In the genomic region with DNA sequence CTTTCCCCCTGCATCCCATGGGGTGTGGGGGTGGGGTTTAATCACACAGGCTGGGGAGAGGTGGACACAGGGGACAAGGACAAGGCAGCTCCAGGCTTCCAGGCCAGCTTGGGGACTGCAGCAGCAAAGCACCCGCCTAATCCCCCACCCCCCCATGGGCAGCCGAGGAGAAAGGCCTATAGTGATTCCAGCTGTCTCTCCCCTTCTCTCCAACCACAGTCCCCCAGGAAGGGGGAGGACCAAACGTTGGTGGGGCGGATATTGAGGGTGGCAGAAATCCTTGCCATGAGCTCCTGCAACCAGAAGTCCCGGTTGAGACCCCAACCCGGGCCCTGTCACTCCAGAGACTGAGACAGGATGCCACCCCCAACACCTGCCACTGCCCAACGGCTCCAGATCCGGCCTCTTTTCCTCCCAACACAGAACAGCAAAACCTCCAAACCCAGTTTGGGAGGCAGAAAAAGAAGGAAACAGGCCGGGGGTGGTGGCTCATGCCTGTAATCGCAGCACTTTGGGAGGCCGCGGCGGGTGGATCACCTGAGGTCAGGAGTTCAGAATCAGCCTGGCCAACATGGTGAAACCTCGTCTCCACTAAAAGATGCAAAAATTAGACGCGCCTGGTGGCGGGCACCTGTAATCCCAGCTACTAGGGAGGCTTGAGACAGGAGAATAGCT, we compare ENCODE assay signal across 10 cellular contexts. TPM values are rescaled to one million over a fixed set of nuclear protein-coding genes. Genes with fewer than 3 reads are reported as not detected.
DNase-seq lines count a peak whose midpoint lies in the region; ATAC-seq and TF ChIP-seq lines count a peak whose summit lies in the region.
"Had no signal": no experiment of that assay in that cellular context is flagged by ENCODE, and none has a peak within 500 bp of the region (broad histone marks: within the 10 kb centered on the region; RNA-seq: fewer than 3 reads in every experiment).

No MANE protein-coding gene starts in this region.

- peak overlapping the region; percentile 68 to 96 (median 88) for H3K4me3 ChIP-seq in heart left ventricle
- peak overlapping the region; percentile 75 for H3K4me3 ChIP-seq in mucosa of descending colon

- peaks cover 0 to 17% (median 8%) of the 10 kb centered on the region in 9 donors for H3K36me3 ChIP-seq in heart left ventricle
- H3K36me3 ChIP-seq in mucosa of descending colon (ENCODE audit: low read depth) = no peaks in the 10 kb centered on the region

- no peaks in the 10 kb centered on the region for H3K36me3 Mint-ChIP-seq in type B pancreatic cell

- no peak for ATAC-seq in heart left ventricle
- no peak for ATAC-seq in left ventricle myocardium superior
- no peak for ATAC-seq in mucosa of descending colon

- H3K4me1 ChIP-seq in heart left ventricle (peaks cover 9 to 73% (median 55%) of the 10 kb centered on the region in 12 donors), mucosa of descending colon (ENCODE audit: low read depth) (peaks cover 33% of the 10 kb centered on the region)

- no peak for TF ChIP-seq POLR2A in heart left ventricle (IDR thresholded peaks at IDR 0.05)

- H3K4me3 Mint-ChIP-seq in type B pancreatic cell = peak overlapping the region; percentile 97
- H3K4me3 Mint-ChIP-seq: activated CD8-positive, alpha-beta T cell treated with anti-CD3 and anti-CD28 coated beads, Interleukin-2, amount 10 ng/mL, durations not matched to agents 7 days and 5 days had no signal

- H3K27me3 ChIP-seq in heart left ventricle = peaks cover 0 to 13% (median 0%) of the 10 kb centered on the region in 9 donors

- DNase-seq in heart left ventricle (peak in 1 of 5 donors; percentile 24), left ventricle myocardium superior (no peak), dermis blood vessel endothelial cell (peak; percentile 24), mucosa of descending colon (peak in 2 of 3 donors; percentile 41 to 54), type B pancreatic cell (ENCODE audit: extremely low spot score, unreplicated experiment) (no peak), NCI-H69 (lab: John Stamatoyannopoulos, UW) (no peak), HuH-7.5 (ENCODE audit: low spot score) (no peak), SKM-1 treated with dmso at 0.1 percent for 144 hours (lab: John Stamatoyannopoulos, UW; ENCODE audit: unreplicated experiment) (no peak)
- DNase-seq: NCI-H1048 had no signal

- no peaks in the 10 kb centered on the region for H3K9me3 ChIP-seq in heart left ventricle
- H3K9me3 ChIP-seq in mucosa of descending colon = no peaks in the 10 kb centered on the region

- H3K27ac ChIP-seq in heart left ventricle = peak overlapping the region; percentile 85 to 96 (median 92)

- peak overlapping the region; percentile 99 for H3K27ac Mint-ChIP-seq in type B pancreatic cell
- H3K27ac Mint-ChIP-seq: activated CD8-positive, alpha-beta T cell treated with anti-CD3 and anti-CD28 coated beads, Interleukin-2, amount 10 ng/mL, durations not matched to agents 7 days and 5 days had no signal

- H3K9me3 Mint-ChIP-seq in type B pancreatic cell = no peaks in the 10 kb centered on the region

- 23 to 27% (median 24%) methylated on average over 15 to 17 of the region's 17 CpGs for WGBS in heart left ventricle, 4 donors

- TF ChIP-seq CTCF in heart left ventricle (IDR thresholded peaks at IDR 0.05) (no peak), mucosa of descending colon (IDR thresholded peaks at IDR 0.05) (no peak), type B pancreatic cell (conservative IDR thresholded peaks at IDR 0.05) (no peak)

- peaks cover 31% of the 10 kb centered on the region for H3K4me1 Mint-ChIP-seq in type B pancreatic cell (ENCODE audit: unreplicated experiment)

- H3K27me3 Mint-ChIP-seq in type B pancreatic cell = no peaks in the 10 kb centered on the region

- intact Hi-C loops in heart left ventricle (cut with DNase I) = loop anchor here in 7 of 10 donors (1.0 to 5.0 kb wide), 6 partner anchors 25 to 72 kb away; no protein-coding TSS in a partner anchor
- intact Hi-C loops in left ventricle myocardium superior (cut with micrococcal nuclease) = loop anchor here (2.0 kb wide), 1 partner anchor 71 kb away; no protein-coding TSS in a partner anchor
- intact Hi-C loops in mucosa of descending colon (cut with DNase I, micrococcal nuclease) = no loop called here

RNA-seq across cellular contexts. Expression of a gene that starts 1.7 kb away (rescaled TPM):
- total RNA-seq in heart left ventricle (10 to 100 TPM in 8 of 9 donors, 1 to 10 TPM in 1; 7.6 to 34.7 (median 14.8) TPM), left ventricle myocardium superior (7.6 TPM), dermis blood vessel endothelial cell (121 and 192 TPM in 2 replicates), mucosa of descending colon (10 to 100 TPM; 36.8 to 43.5 (median 43.5) TPM), type B pancreatic cell (ENCODE audit: low replicate concordance) (40.3 and 77.9 TPM in 2 replicates)
- 10 to 100 TPM in 1 of 2 donors, 1 to 10 TPM in 1; 5.6 to 14.0 TPM for polyA plus RNA-seq in heart left ventricle
- total RNA-seq: activated CD8-positive, alpha-beta T cell treated with anti-CD3 and anti-CD28 coated beads, Interleukin-2, amount 10 ng/mL, durations not matched to agents 7 days and 5 days had no signal

RNA-seq across cellular contexts. Expression of a gene that starts 58.3 kb away (rescaled TPM):
- total RNA-seq in heart left ventricle (1 to 10 TPM in 8 of 9 donors, under 1 TPM in 1; 0.97 to 3.8 (median 2.3) TPM), left ventricle myocardium superior (2.0 TPM), dermis blood vessel endothelial cell (2.7 and 3.3 TPM in 2 replicates), mucosa of descending colon (10 to 100 TPM in 1 of 3 donors, 1 to 10 TPM in 2; 5.3 to 13.3 (median 9.0) TPM), type B pancreatic cell (ENCODE audit: low replicate concordance) (20.2 and 29.5 TPM in 2 replicates)
- 1 to 10 TPM in 1 of 2 donors, under 1 TPM in 1; 0.99 to 3.5 TPM for polyA plus RNA-seq in heart left ventricle

Comparison
In these comparisons a context has a peak if more than half of its experiments do, and no peak if none do; other contexts are left out.
1. DNase-seq: peak in dermis blood vessel endothelial cell (single experiment) and mucosa of descending colon (2 of 3); none in left ventricle myocardium superior (single experiment), type B pancreatic cell (single experiment), NCI-H69 (single experiment), HuH-7.5 (single experiment) and SKM-1 treated with dmso at 0.1 percent for 144 hours (single experiment).
2. intact Hi-C loops: an anchor here in heart left ventricle (1.0 to 5.0 kb wide) and left ventricle myocardium superior (2.0 kb wide); none called in mucosa of descending colon.